1 cellular context compared by ENCODE assay signal in the genomic region with DNA sequence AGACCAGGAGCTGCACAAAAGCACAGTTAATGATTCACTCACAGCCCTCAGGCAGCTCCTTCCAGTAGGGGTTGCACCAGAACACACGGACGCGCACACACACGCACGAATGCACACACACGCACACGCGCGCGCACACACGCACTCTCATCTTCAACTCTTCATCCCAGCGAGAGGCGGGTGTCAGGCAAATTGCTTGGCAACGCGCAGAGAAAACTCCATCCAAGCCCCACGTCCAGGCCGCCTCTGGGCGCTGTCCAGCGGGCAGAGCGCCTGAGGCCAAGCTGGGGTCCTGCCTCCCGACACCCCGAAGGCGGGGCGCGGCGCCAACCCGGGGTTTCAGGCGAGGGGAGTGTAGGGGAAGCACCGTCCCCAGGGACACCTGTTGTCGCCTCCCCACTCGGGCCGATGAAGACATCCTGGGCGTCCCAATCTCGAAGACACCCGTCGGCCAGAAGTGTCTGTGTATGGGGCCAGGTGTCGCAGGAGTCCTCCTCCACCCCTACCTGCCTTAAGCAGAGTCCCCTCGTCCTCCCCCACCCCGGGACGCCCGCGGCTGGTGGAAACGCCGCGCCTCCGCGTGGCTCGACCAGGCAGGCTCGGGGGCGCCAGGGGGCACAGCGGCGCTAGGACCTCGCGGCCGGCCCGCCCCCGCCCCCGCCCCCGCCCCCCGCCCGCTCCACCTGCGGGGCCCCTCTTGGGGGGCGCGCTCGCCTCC.
TF ChIP-seq lines count a peak whose summit lies in the region.

No MANE protein-coding gene starts in this region.

TF ChIP-seq in HepG2, 621 proteins besides CTCF, POLR2A, EP300 and RAD21 (continued from another document and continues in another):
- no peak for TF ChIP-seq ZNF639 (CRISPR knock-in tag; conservative IDR thresholded peaks at IDR 0.05)
- no peak; the same call in 1 of the 2 replicates for TF ChIP-seq ZNF607 (CRISPR knock-in tag; IDR thresholded peaks at IDR 0.05; ENCODE audit: borderline replicate concordance)
- TF ChIP-seq ISL2 (CRISPR knock-in tag; IDR thresholded peaks at IDR 0.05), result no peak
- no peak for TF ChIP-seq ZBTB21 (CRISPR knock-in tag; IDR thresholded peaks at IDR 0.05)
- TF ChIP-seq PBX2 (CRISPR knock-in tag; IDR thresholded peaks at IDR 0.05), result no peak
- TF ChIP-seq HOXA7 (CRISPR knock-in tag; IDR thresholded peaks at IDR 0.05), result no peak
- TF ChIP-seq KMT2B (CRISPR knock-in tag; IDR thresholded peaks at IDR 0.05), result peak; percentile 38; the same call in 1 of the 2 replicates
- TF ChIP-seq, protein P1, sequence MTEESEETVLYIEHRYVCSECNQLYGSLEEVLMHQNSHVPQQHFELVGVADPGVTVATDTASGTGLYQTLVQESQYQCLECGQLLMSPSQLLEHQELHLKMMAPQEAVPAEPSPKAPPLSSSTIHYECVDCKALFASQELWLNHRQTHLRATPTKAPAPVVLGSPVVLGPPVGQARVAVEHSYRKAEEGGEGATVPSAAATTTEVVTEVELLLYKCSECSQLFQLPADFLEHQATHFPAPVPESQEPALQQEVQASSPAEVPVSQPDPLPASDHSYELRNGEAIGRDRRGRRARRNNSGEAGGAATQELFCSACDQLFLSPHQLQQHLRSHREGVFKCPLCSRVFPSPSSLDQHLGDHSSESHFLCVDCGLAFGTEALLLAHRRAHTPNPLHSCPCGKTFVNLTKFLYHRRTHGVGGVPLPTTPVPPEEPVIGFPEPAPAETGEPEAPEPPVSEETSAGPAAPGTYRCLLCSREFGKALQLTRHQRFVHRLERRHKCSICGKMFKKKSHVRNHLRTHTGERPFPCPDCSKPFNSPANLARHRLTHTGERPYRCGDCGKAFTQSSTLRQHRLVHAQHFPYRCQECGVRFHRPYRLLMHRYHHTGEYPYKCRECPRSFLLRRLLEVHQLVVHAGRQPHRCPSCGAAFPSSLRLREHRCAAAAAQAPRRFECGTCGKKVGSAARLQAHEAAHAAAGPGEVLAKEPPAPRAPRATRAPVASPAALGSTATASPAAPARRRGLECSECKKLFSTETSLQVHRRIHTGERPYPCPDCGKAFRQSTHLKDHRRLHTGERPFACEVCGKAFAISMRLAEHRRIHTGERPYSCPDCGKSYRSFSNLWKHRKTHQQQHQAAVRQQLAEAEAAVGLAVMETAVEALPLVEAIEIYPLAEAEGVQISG (CRISPR knock-in tag; IDR thresholded peaks at IDR 0.05), result no peak
- 0 out of 2 replicates have a peak, but pooled peaks have one; percentile 54 for TF ChIP-seq MTF2 (CRISPR knock-in tag; IDR thresholded peaks at IDR 0.05; ENCODE audit: borderline replicate concordance)
- TF ChIP-seq DNMT1 (CRISPR knock-in tag; IDR thresholded peaks at IDR 0.05), result 0 out of 2 replicates have a peak, but pooled peaks have one; percentile 38
- TF ChIP-seq KDM5B (CRISPR knock-in tag; IDR thresholded peaks at IDR 0.05; ENCODE audit: borderline replicate concordance), result peak; percentile 69; the same call in 1 of the 2 replicates
- no peak for TF ChIP-seq PREB (CRISPR knock-in tag; IDR thresholded peaks at IDR 0.05)
- peak; percentile 10; the same call in 1 of the 2 replicates for TF ChIP-seq CEBPB (IDR thresholded peaks at IDR 0.05; ENCODE audit: borderline replicate concordance, low read depth, low read length)
- TF ChIP-seq ZNF124 (CRISPR knock-in tag; IDR thresholded peaks at IDR 0.05), result no peak
- TF ChIP-seq BORCS8-MEF2B (CRISPR knock-in tag; IDR thresholded peaks at IDR 0.05), result no peak; the same call in 1 of the 2 replicates
- TF ChIP-seq NPAS2 (CRISPR knock-in tag; IDR thresholded peaks at IDR 0.05; ENCODE audit: borderline replicate concordance), result no peak
- 0 out of 2 replicates have a peak, but pooled peaks have one; percentile 41 for TF ChIP-seq HOXD1 (CRISPR knock-in tag; IDR thresholded peaks at IDR 0.05)
- TF ChIP-seq GABPB1 (CRISPR knock-in tag; IDR thresholded peaks at IDR 0.05), result peak; percentile 30
- peak; percentile 50; the same call in 1 of the 2 replicates for TF ChIP-seq KDM2A (CRISPR knock-in tag; IDR thresholded peaks at IDR 0.05; ENCODE audit: borderline replicate concordance, low read depth)
- TF ChIP-seq, protein P2, sequence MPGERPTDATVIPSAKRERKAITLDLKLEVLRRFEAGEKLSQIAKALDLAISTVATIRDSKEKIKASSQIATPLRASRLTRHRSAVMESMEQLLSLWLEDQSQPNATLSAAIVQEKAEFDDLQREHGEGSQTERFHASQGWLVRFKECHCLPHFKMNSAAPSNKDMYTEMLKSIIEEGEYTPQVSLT (CRISPR knock-in tag; IDR thresholded peaks at IDR 0.05; ENCODE audit: borderline replicate concordance, low read depth), result no peak
- TF ChIP-seq, protein P3, sequence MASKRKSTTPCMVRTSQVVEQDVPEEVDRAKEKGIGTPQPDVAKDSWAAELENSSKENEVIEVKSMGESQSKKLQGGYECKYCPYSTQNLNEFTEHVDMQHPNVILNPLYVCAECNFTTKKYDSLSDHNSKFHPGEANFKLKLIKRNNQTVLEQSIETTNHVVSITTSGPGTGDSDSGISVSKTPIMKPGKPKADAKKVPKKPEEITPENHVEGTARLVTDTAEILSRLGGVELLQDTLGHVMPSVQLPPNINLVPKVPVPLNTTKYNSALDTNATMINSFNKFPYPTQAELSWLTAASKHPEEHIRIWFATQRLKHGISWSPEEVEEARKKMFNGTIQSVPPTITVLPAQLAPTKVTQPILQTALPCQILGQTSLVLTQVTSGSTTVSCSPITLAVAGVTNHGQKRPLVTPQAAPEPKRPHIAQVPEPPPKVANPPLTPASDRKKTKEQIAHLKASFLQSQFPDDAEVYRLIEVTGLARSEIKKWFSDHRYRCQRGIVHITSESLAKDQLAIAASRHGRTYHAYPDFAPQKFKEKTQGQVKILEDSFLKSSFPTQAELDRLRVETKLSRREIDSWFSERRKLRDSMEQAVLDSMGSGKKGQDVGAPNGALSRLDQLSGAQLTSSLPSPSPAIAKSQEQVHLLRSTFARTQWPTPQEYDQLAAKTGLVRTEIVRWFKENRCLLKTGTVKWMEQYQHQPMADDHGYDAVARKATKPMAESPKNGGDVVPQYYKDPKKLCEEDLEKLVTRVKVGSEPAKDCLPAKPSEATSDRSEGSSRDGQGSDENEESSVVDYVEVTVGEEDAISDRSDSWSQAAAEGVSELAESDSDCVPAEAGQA (IDR thresholded peaks at IDR 0.05; ENCODE audit: low read depth), result no peak
- TF ChIP-seq, protein P3 (CRISPR knock-in tag; IDR thresholded peaks at IDR 0.05; ENCODE audit: borderline replicate concordance), result no peak
- peak; percentile 33; the same call in 1 of the 2 replicates for TF ChIP-seq BRD4 (CRISPR knock-in tag; IDR thresholded peaks at IDR 0.05)
- no peak for TF ChIP-seq STAT5B (CRISPR knock-in tag; IDR thresholded peaks at IDR 0.05)
- TF ChIP-seq, protein P4, sequence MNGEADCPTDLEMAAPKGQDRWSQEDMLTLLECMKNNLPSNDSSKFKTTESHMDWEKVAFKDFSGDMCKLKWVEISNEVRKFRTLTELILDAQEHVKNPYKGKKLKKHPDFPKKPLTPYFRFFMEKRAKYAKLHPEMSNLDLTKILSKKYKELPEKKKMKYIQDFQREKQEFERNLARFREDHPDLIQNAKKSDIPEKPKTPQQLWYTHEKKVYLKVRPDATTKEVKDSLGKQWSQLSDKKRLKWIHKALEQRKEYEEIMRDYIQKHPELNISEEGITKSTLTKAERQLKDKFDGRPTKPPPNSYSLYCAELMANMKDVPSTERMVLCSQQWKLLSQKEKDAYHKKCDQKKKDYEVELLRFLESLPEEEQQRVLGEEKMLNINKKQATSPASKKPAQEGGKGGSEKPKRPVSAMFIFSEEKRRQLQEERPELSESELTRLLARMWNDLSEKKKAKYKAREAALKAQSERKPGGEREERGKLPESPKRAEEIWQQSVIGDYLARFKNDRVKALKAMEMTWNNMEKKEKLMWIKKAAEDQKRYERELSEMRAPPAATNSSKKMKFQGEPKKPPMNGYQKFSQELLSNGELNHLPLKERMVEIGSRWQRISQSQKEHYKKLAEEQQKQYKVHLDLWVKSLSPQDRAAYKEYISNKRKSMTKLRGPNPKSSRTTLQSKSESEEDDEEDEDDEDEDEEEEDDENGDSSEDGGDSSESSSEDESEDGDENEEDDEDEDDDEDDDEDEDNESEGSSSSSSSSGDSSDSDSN (CRISPR knock-in tag; IDR thresholded peaks at IDR 0.05), result peak; percentile 45
- TF ChIP-seq, protein P5, sequence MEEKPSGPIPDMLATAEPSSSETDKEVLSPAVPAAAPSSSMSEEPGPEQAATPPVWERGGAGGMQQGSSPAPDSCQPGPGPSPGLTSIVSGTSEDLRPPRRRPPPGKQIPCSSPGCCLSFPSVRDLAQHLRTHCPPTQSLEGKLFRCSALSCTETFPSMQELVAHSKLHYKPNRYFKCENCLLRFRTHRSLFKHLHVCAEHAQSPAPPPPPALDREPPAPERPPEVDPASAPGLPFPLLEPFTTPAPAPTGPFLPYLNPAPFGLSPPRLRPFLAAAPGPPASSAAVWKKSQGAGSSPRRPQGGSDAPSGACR (CRISPR knock-in tag; IDR thresholded peaks at IDR 0.05), result no peak; the same call in 1 of the 2 replicates
- TF ChIP-seq PHF20 (CRISPR knock-in tag; IDR thresholded peaks at IDR 0.05), result no peak
- no peak for TF ChIP-seq ZNF83 (CRISPR knock-in tag; IDR thresholded peaks at IDR 0.05; ENCODE audit: borderline replicate concordance)
- TF ChIP-seq, protein P6, sequence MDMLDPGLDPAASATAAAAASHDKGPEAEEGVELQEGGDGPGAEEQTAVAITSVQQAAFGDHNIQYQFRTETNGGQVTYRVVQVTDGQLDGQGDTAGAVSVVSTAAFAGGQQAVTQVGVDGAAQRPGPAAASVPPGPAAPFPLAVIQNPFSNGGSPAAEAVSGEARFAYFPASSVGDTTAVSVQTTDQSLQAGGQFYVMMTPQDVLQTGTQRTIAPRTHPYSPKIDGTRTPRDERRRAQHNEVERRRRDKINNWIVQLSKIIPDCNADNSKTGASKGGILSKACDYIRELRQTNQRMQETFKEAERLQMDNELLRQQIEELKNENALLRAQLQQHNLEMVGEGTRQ (IDR thresholded peaks at IDR 0.05; ENCODE audit: low read depth, low read length), result no peak
- TF ChIP-seq, protein P6 (CRISPR knock-in tag; IDR thresholded peaks at IDR 0.05; ENCODE audit: borderline replicate concordance), result no peak
- TF ChIP-seq ZNF263 (CRISPR knock-in tag; IDR thresholded peaks at IDR 0.05), result 0 out of 2 replicates have a peak, but pooled peaks have one; percentile 58
- TF ChIP-seq MEF2D (CRISPR knock-in tag; IDR thresholded peaks at IDR 0.05), result peak; percentile 51; the same call in 1 of the 2 replicates
- peak; percentile 60; the same call in 1 of the 2 replicates for TF ChIP-seq SIN3A (IDR thresholded peaks at IDR 0.05; ENCODE audit: borderline replicate concordance, low read depth, low read length)
- peak; percentile 70 for TF ChIP-seq ZNF605 (CRISPR knock-in tag; IDR thresholded peaks at IDR 0.05)
- peak; percentile 18; the same call in 1 of the 2 replicates for TF ChIP-seq FOXK1 (CRISPR knock-in tag; IDR thresholded peaks at IDR 0.05; ENCODE audit: borderline replicate concordance, low read depth)
- no peak for TF ChIP-seq TEAD2 (CRISPR knock-in tag; IDR thresholded peaks at IDR 0.05)
